ENCODE assay signal across 11 cellular contexts in genomic region chr15:40161693-40162401, GRCh38. TPM values are rescaled to one million over a fixed set of nuclear protein-coding genes. Genes with fewer than 3 reads are reported as not detected.
DNase-seq lines count a peak whose midpoint lies in the region; ATAC-seq and TF ChIP-seq lines count a peak whose summit lies in the region.
"Had no signal": no experiment of that assay in that cellular context is flagged by ENCODE, and none has a peak within 500 bp of the region (broad histone marks: within the 10 kb centered on the region; RNA-seq: fewer than 3 reads in every experiment).

No MANE protein-coding gene starts in this region.

- peak overlapping the region; percentile 56 for H3K4me2 ChIP-seq in neural cell (ENCODE audit: low read length)

- no peak for ATAC-seq in HG02571 (IDR thresholded peaks at IDR 0.05; ENCODE audit: unreplicated experiment)

- intact Hi-C loops in Caco-2 (cut with micrococcal nuclease; ENCODE audit: unreplicated experiment): loop anchor here (2.0 kb wide), 1 partner anchor 117 kb away; no protein-coding TSS in a partner anchor

- H3K4me3 ChIP-seq in Caco-2 (ENCODE audit: low read depth, low read length) (peak overlapping the region; percentile 82), LNCaP clone FGC (ENCODE audit: low read depth, low read length) (peak overlapping the region; percentile 86), neural cell (ENCODE audit: low read length) (peak overlapping the region; percentile 75)

- H3K4me3 Mint-ChIP-seq in Caco-2 (ENCODE audit: unreplicated experiment): no peak overlapping the region

- H2AFZ ChIP-seq in neural cell (ENCODE audit: low read depth, low read length): no peak overlapping the region

- H3F3A ChIP-seq in neural cell (ENCODE audit: insufficient read depth, low read length, poor library complexity, severe bottlenecking): no peaks in the 10 kb centered on the region

- DNase-seq in Caco-2 (no peak), LNCaP clone FGC (ENCODE audit: low read depth) (no peak), dermis blood vessel endothelial cell (peak; percentile 10), GM13977 (ENCODE audit: low spot score) (no peak), DMS153 (lab: John Stamatoyannopoulos, UW) (no peak)
- no peak for DNase-seq in activated CD8-positive, alpha-beta memory T cell treated with anti-CD3 and anti-CD28 coated beads for 24 hours
- DNase-seq: activated CD4-positive, alpha-beta T cell treated with anti-CD3 and anti-CD28 coated beads, Interleukin-2, amount 50 U/mL, for 48 hours; left colon; stimulated activated CD4-positive, alpha-beta T cell treated with anti-CD3 and anti-CD28 coated beads, Interleukin-2, amount 100 ng/mL, for 48 hours had no signal

- TF ChIP-seq EP300 in neural cell (conservative IDR thresholded peaks at IDR 0.05; ENCODE audit: poor library complexity, severe bottlenecking): no peak

- CTCF ChIA-PET in Caco-2 (lab: Charles Lee): interaction anchor here (0.8 to 1.3 kb wide), 3 partner anchors 55 to 116 kb away, joined by 3 to 8 read pairs (median 3); no protein-coding TSS in a partner anchor

- H3K4me1 ChIP-seq in Caco-2: peaks cover 18% of the 10 kb centered on the region

- POLR2A ChIA-PET in Caco-2 (lab: Charles Lee): interaction anchor here (0.6 to 1.3 kb wide), 4 partner anchors 48 to 63 kb away, joined by 3 to 10 read pairs (median 3); partner anchors contain the start of gene BMF

- H3K9me2 ChIP-seq in neural cell (ENCODE audit: insufficient read depth, low read length): no peaks in the 10 kb centered on the region

- no peak for TF ChIP-seq RAD21 in neural cell (conservative IDR thresholded peaks at IDR 0.05)

- no peak overlapping the region for H3K27ac ChIP-seq in neural cell (ENCODE audit: low read length)

- in situ Hi-C loops in GM13977 (cut with MboI; ENCODE audit: low pct_unique_long_range_greater_than_20kb, low sequenced_read_pairs, unreplicated experiment): loop anchor here (10.0 kb wide), 1 partner anchor 57 kb away; the partner anchor contains the start of gene BMF

- no peaks in the 10 kb centered on the region for H3K9me3 ChIP-seq in Caco-2
- H3K9me3 ChIP-seq in neural cell (ENCODE audit: low read length): no peaks in the 10 kb centered on the region

- peaks cover 7% of the 10 kb centered on the region for H3K36me3 Mint-ChIP-seq in Caco-2 (ENCODE audit: insufficient read depth, unreplicated experiment)

- H3K9me3 Mint-ChIP-seq in Caco-2 (ENCODE audit: unreplicated experiment): no peaks in the 10 kb centered on the region

- BruUV-seq in Caco-2 (replicated peaks; lab: Mats Ljungman, UMichigan): no TSS peak

- no peak overlapping the region for H3K27ac Mint-ChIP-seq in Caco-2 (ENCODE audit: unreplicated experiment)

- H3K9ac ChIP-seq in neural cell (ENCODE audit: low read length): no peak overlapping the region

- H3K4me1 Mint-ChIP-seq in Caco-2 (ENCODE audit: low read depth, unreplicated experiment): no peaks in the 10 kb centered on the region

- TF ChIP-seq CTCF in Caco-2 (IDR thresholded peaks at IDR 0.05; ENCODE audit: insufficient read depth in 1 of 2, low read depth in 1 of 2, low read length in 1 of 2, severe bottlenecking in 1 of 2, unreplicated experiment in 1 of 2) (no peak), LNCaP clone FGC (IDR thresholded peaks at IDR 0.05; ENCODE audit: control insufficient read depth, extremely low read depth, insufficient read depth) (no peak), neural cell (IDR thresholded peaks at IDR 0.05; ENCODE audit: poor library complexity, severe bottlenecking) (no peak), GM13977 (IDR thresholded peaks at IDR 0.05; ENCODE audit: extremely low read depth, insufficient read depth, missing control alignments) (no peak)

- H3K79me2 ChIP-seq in neural cell (replicated peaks; ENCODE audit: insufficient read depth, low read length): peaks cover 31% of the 10 kb centered on the region

- H3K27me3 Mint-ChIP-seq in Caco-2 (ENCODE audit: insufficient read depth, unreplicated experiment): no peaks in the 10 kb centered on the region

- H3K36me3 ChIP-seq in Caco-2 (ENCODE audit: control insufficient read depth, insufficient read depth, low read length) (no peaks in the 10 kb centered on the region), neural cell (ENCODE audit: insufficient read depth, low read length) (no peaks in the 10 kb centered on the region)

- no peaks in the 10 kb centered on the region for H3K27me3 ChIP-seq in Caco-2 (replicated peaks; ENCODE audit: control insufficient read depth, insufficient read depth, low read length)
- H3K27me3 ChIP-seq in neural cell (ENCODE audit: insufficient read depth, low read depth, low read length): no peaks in the 10 kb centered on the region

- no peaks in the 10 kb centered on the region for H4K20me1 ChIP-seq in neural cell (ENCODE audit: insufficient read depth)

TF ChIP-seq in neural cell, 6 proteins besides CTCF, POLR2A, EP300 and RAD21:
- TF ChIP-seq REST (IDR thresholded peaks at IDR 0.05; ENCODE audit: borderline replicate concordance): no peak
- no peak for TF ChIP-seq EZH2 (IDR thresholded peaks at IDR 0.05; ENCODE audit: borderline replicate concordance, insufficient read depth, low read length, poor library complexity, severe bottlenecking)
- no peak for TF ChIP-seq SMC3 (conservative IDR thresholded peaks at IDR 0.05; ENCODE audit: poor library complexity)
- no peak for TF ChIP-seq TAF1 (IDR thresholded peaks at IDR 0.05; ENCODE audit: low read depth)
- TF ChIP-seq MXI1 (conservative IDR thresholded peaks at IDR 0.05; ENCODE audit: poor library complexity, severe bottlenecking): no peak
- no peak for TF ChIP-seq POLR2AphosphoS5 (IDR thresholded peaks at IDR 0.05)

RNA-seq across cellular contexts. Expression of gene BUB1B, which starts 1.0 kb away (rescaled TPM):
- total RNA-seq in Caco-2 (2022) (62.7 and 73.5 TPM in 2 replicates), dermis blood vessel endothelial cell (12.8 and 39.7 TPM in 2 replicates)
- polyA plus RNA-seq in neural cell: 39.3 and 50.0 TPM in 2 replicates
- 19.0 and 19.2 TPM in 2 replicates for polyA minus RNA-seq in neural cell

RNA-seq across cellular contexts. Expression of gene BMF, which starts 53.2 kb away (rescaled TPM):
- 78.2 and 81.5 TPM in 2 replicates for total RNA-seq in Caco-2 (2022)
- 9.4 and 18.4 TPM in 2 replicates for total RNA-seq in dermis blood vessel endothelial cell
- 5.7 and 5.8 TPM in 2 replicates for polyA plus RNA-seq in neural cell
- 8.0 and 10.5 TPM in 2 replicates for polyA minus RNA-seq in neural cell
